Comparison of ENCODE assay signal across 24 cellular contexts in genomic region chr6:15594512-15595241, GRCh38.
A peak's percentile ranks its signal among the peaks of the same experiment; 100 is the strongest.
DNase-seq lines count a peak whose midpoint lies in the region; ATAC-seq and TF ChIP-seq lines count a peak whose summit lies in the region.
"Had no signal": no experiment of that assay in that cellular context is flagged by ENCODE, and none has a peak within 500 bp of the region (broad histone marks: within the 10 kb centered on the region; RNA-seq: fewer than 3 reads in every experiment).

No MANE protein-coding gene starts in this region.

- peak overlapping the region in 1 of 2 donors; percentile 8 for H3K27ac Mint-ChIP-seq in natural killer cell
- H3K27ac Mint-ChIP-seq: GM23338 had no signal

- H3K27ac ChIP-seq in HEK293 (ENCODE audit: extremely low read depth, low read depth, low read length) (no peak overlapping the region), SK-N-MC (peak overlapping the region; percentile 32; the same call in 1 of the 2 replicates), heart right ventricle (peak overlapping the region in 9 of 10 donors; percentile 22 to 78 (median 66))
- H3K27ac ChIP-seq: HL-60 had no signal

- H3K4me1 ChIP-seq in HEK293 (ENCODE audit: control insufficient read depth, insufficient read depth, low read length) (no peaks in the 10 kb centered on the region), heart right ventricle (peaks cover 10 to 43% (median 37%) of the 10 kb centered on the region in 9 donors)
- H3K4me1 ChIP-seq: HAP-1 had no signal

- H3K36me3 Mint-ChIP-seq in natural killer cell = no peaks in the 10 kb centered on the region

- H3K36me3 ChIP-seq in HEK293 (ENCODE audit: control insufficient read depth in 2 of 2, insufficient read depth in 1 of 2, low read length in 2 of 2) (peaks cover 0 to 4% of the 10 kb centered on the region in 2 experiments; a peak in 1 of 3 replicates), SK-N-MC (ENCODE audit: insufficient read depth, low read length) (no peaks in the 10 kb centered on the region), heart right ventricle (no peaks in the 10 kb centered on the region)
- H3K36me3 ChIP-seq: HAP-1 had no signal

- peaks cover 47 to 57% of the 10 kb centered on the region in 2 donors for H3K4me1 Mint-ChIP-seq in natural killer cell

- DNase-seq in SK-N-MC (ENCODE audit: low read depth, low spot score) (no peak), heart right ventricle (no peak), natural killer cell (no peak), SKM-1 (lab: John Stamatoyannopoulos, UW; ENCODE audit: unreplicated experiment) (no peak)
- DNase-seq in stimulated activated CD4-positive, alpha-beta T cell treated with anti-CD3 and anti-CD28 coated beads, Interleukin-12 subunit alpha, Interleukin-12 subunit beta, amount 100 ng/mL, for 4 hours = no peak
- no peak for DNase-seq in stimulated activated CD4-positive, alpha-beta T cell treated with anti-CD3 and anti-CD28 coated beads, Interleukin-2, amount 100 ng/mL, for 24 hours
- DNase-seq: ACHN; CD4-positive, alpha-beta memory T cell; KBM-7; MM.1S; NCI-H1092; NCI-H1436; NCI-H187 treated with DMSO at 0.1 percent for 48 hours; NCI-H2107; NCI-H69; PC-3; SHP77 treated with DMSO at 0.1 percent for 48 hours had no signal

- 83 to 86% methylated on average over 7 of the region's 7 CpGs for WGBS in heart right ventricle, 2 donors

- H3K9me3 ChIP-seq in HEK293 (ENCODE audit: control insufficient read depth, insufficient read depth, low read depth, low read length) (no peaks in the 10 kb centered on the region), SK-N-MC (ENCODE audit: low read depth, low read length) (no peaks in the 10 kb centered on the region), heart right ventricle (no peaks in the 10 kb centered on the region)
- H3K9me3 ChIP-seq: BLaER1 treated with 17β-estradiol and CSF1 and Interleukin-3, amounts not matched to agents 10 nM and 100 nM; HAP-1 had no signal

- POLR2A ChIA-PET in HEK293 (lab: Yijun Ruan, JAX) = interaction anchor here (0.9 kb wide), 1 partner anchor 44 kb away, joined by 3 read pairs; no protein-coding TSS in a partner anchor

- no peak overlapping the region for H3K9ac ChIP-seq in SK-N-MC (ENCODE audit: insufficient read length)
- H3K9ac ChIP-seq: BLaER1 treated with 17β-estradiol and CSF1 and Interleukin-3, amounts not matched to agents 10 nM and 100 nM had no signal

- H3K27me3 ChIP-seq in heart right ventricle = no peaks in the 10 kb centered on the region
- H3K27me3 ChIP-seq: BLaER1 treated with 17β-estradiol and CSF1 and Interleukin-3, amounts not matched to agents 10 nM and 100 nM had no signal

- intact Hi-C loops in heart right ventricle (cut with DNase I) (no loop called here), natural killer cell (cut with micrococcal nuclease) (loop anchor here (5.0 kb wide), 1 partner anchor 33 kb away; no protein-coding TSS in a partner anchor)

- TF ChIP-seq CTCF in HEK293 (tag by site-specific recombination; IDR thresholded peaks at IDR 0.05) (no peak), heart right ventricle (IDR thresholded peaks at IDR 0.05) (no peak), natural killer cell (IDR thresholded peaks at IDR 0.05) (no peak)

- H3K4me3 ChIP-seq in HEK293 (ENCODE audit: low read depth, low read length) = no peak overlapping the region
- H3K4me3 ChIP-seq in SK-N-MC = no peak overlapping the region
- no peak overlapping the region for H3K4me3 ChIP-seq in heart right ventricle
- H3K4me3 ChIP-seq: BLaER1 treated with 17β-estradiol and CSF1 and Interleukin-3, amounts not matched to agents 10 nM and 100 nM; GM23338; HAP-1 had no signal

- H3K27me3 Mint-ChIP-seq in natural killer cell (ENCODE audit: low read depth in 2 of 2) = no peaks in the 10 kb centered on the region
- H3K27me3 Mint-ChIP-seq: CD4-positive, alpha-beta memory T cell had no signal

- ATAC-seq in heart right ventricle = peak in 5 of 8 donors; percentile 14 to 64 (median 32)
- ATAC-seq in natural killer cell = peak in 2 of 3 donors; percentile 42 to 44
- ATAC-seq in HG02884 (IDR thresholded peaks at IDR 0.05; ENCODE audit: unreplicated experiment) = no peak
- ATAC-seq: GM23338, HepG2, PC-3 had no signal

- H3K4me3 Mint-ChIP-seq in natural killer cell = no peak overlapping the region
- H3K4me3 Mint-ChIP-seq: GM23338 had no signal

- CTCF ChIA-PET in HEK293 (lab: Yijun Ruan, JAX) = interaction anchor here (0.7 kb wide), 1 partner anchor 841 kb away, joined by 5 read pairs; no protein-coding TSS in a partner anchor

- no peaks in the 10 kb centered on the region for H3K9me3 Mint-ChIP-seq in natural killer cell
- H3K9me3 Mint-ChIP-seq: CD4-positive, alpha-beta memory T cell; GM23338 had no signal

TF ChIP-seq in HEK293, 187 proteins besides CTCF, POLR2A, EP300 and RAD21:
- peak; percentile 85 for TF ChIP-seq ZNF362 (tag by site-specific recombination; IDR thresholded peaks at IDR 0.05)
- no peak for TF ChIP-seq ZNF600 (tag by site-specific recombination; IDR thresholded peaks at IDR 0.05)
- no peak for TF ChIP-seq ZNF677 (tag by site-specific recombination; IDR thresholded peaks at IDR 0.05)
